1 cellular context compared by ENCODE assay signal in genomic region chr20:51306521-51307358, GRCh38.
TF ChIP-seq lines count a peak whose summit lies in the region.

No MANE protein-coding gene starts in this region.

TF ChIP-seq in HepG2, 621 proteins besides CTCF, POLR2A, EP300 and RAD21 (continued from another document and continues in another):
- no peak for TF ChIP-seq ZFP90 (CRISPR knock-in tag; IDR thresholded peaks at IDR 0.05; ENCODE audit: borderline replicate concordance)
- TF ChIP-seq GMEB1 (CRISPR knock-in tag; IDR thresholded peaks at IDR 0.05; ENCODE audit: borderline replicate concordance): no peak
- TF ChIP-seq PAXIP1 (CRISPR knock-in tag; conservative IDR thresholded peaks at IDR 0.05): no peak
- no peak for TF ChIP-seq POGK (CRISPR knock-in tag; conservative IDR thresholded peaks at IDR 0.05)
- TF ChIP-seq IKZF5 (CRISPR knock-in tag; IDR thresholded peaks at IDR 0.05): peak; percentile 83; the same call in 1 of the 2 replicates
- no peak; the same call in 1 of the 2 replicates for TF ChIP-seq ZHX1 (CRISPR knock-in tag; IDR thresholded peaks at IDR 0.05; ENCODE audit: low read depth)
- peak; percentile 76; the same call in 1 of the 2 replicates for TF ChIP-seq ZNF839 (CRISPR knock-in tag; IDR thresholded peaks at IDR 0.05; ENCODE audit: borderline replicate concordance)
- TF ChIP-seq NR1H2 (CRISPR knock-in tag; IDR thresholded peaks at IDR 0.05; ENCODE audit: borderline replicate concordance, low read depth): no peak
- TF ChIP-seq SP2 (CRISPR knock-in tag; IDR thresholded peaks at IDR 0.05): no peak
- TF ChIP-seq KDM6A (CRISPR knock-in tag; IDR thresholded peaks at IDR 0.05; ENCODE audit: low read depth): no peak
- TF ChIP-seq KLF15 (CRISPR knock-in tag; IDR thresholded peaks at IDR 0.05; ENCODE audit: borderline replicate concordance): no peak
- no peak for TF ChIP-seq PRPF4 (IDR thresholded peaks at IDR 0.05; ENCODE audit: low read depth, low read length, poor library complexity, severe bottlenecking)
- no peak for TF ChIP-seq ZFP62 (CRISPR knock-in tag; IDR thresholded peaks at IDR 0.05)
- TF ChIP-seq MED8 (CRISPR knock-in tag; IDR thresholded peaks at IDR 0.05; ENCODE audit: insufficient replicate concordance): no peak
- no peak for TF ChIP-seq DNMT3B (CRISPR knock-in tag; conservative IDR thresholded peaks at IDR 0.05)
- no peak for TF ChIP-seq ZNF720 (CRISPR knock-in tag; IDR thresholded peaks at IDR 0.05)
- TF ChIP-seq ATF7-NPFF (CRISPR knock-in tag; IDR thresholded peaks at IDR 0.05; ENCODE audit: low read depth): no peak
- no peak for TF ChIP-seq KMT2A (CRISPR knock-in tag; IDR thresholded peaks at IDR 0.05)
- no peak; the same call in 1 of the 2 replicates for TF ChIP-seq ETV6 (CRISPR knock-in tag; conservative IDR thresholded peaks at IDR 0.05)
- TF ChIP-seq NBN (conservative IDR thresholded peaks at IDR 0.05): no peak
- peak; percentile 16; the same call in 1 of the 2 replicates for TF ChIP-seq SRY (CRISPR knock-in tag; IDR thresholded peaks at IDR 0.05)
- 0 out of 2 replicates have a peak, but pooled peaks have one; percentile 52 for TF ChIP-seq ZC3H4 (CRISPR knock-in tag; IDR thresholded peaks at IDR 0.05; ENCODE audit: borderline replicate concordance)
- TF ChIP-seq ZSCAN30 (CRISPR knock-in tag; IDR thresholded peaks at IDR 0.05): no peak
- TF ChIP-seq ZNF263 (CRISPR knock-in tag; IDR thresholded peaks at IDR 0.05): peak; percentile 96
- TF ChIP-seq NONO (IDR thresholded peaks at IDR 0.05): no peak
- TF ChIP-seq NONO (CRISPR knock-in tag; conservative IDR thresholded peaks at IDR 0.05): no peak
- no peak for TF ChIP-seq PCBP1 (IDR thresholded peaks at IDR 0.05; ENCODE audit: borderline replicate concordance, low read depth, low read length)
- TF ChIP-seq DBP (CRISPR knock-in tag; IDR thresholded peaks at IDR 0.05; ENCODE audit: not compliant biosample characterization): no peak
- TF ChIP-seq TAF15 (IDR thresholded peaks at IDR 0.05; ENCODE audit: low read depth, low read length, poor library complexity, severe bottlenecking): no peak
- TF ChIP-seq MTERF4 (CRISPR knock-in tag; IDR thresholded peaks at IDR 0.05): peak; percentile 12; the same call in 1 of the 2 replicates
- no peak for TF ChIP-seq CHD2 (IDR thresholded peaks at IDR 0.05; ENCODE audit: low read depth, low read length)
- TF ChIP-seq ZBTB38 (CRISPR knock-in tag; IDR thresholded peaks at IDR 0.05): no peak
- no peak for TF ChIP-seq HNRNPH1 (optimal IDR thresholded peaks at IDR 0.05; ENCODE audit: low read depth, low read length)
- TF ChIP-seq SNAPC5 (CRISPR knock-in tag; IDR thresholded peaks at IDR 0.05; ENCODE audit: borderline replicate concordance): no peak
- no peak for TF ChIP-seq ARID3A (IDR thresholded peaks at IDR 0.05; ENCODE audit: low read depth, low read length)
- 0 out of 2 replicates have a peak, but pooled peaks have one; percentile 65 for TF ChIP-seq REPIN1 (CRISPR knock-in tag; IDR thresholded peaks at IDR 0.05; ENCODE audit: borderline replicate concordance, low read depth)
- TF ChIP-seq EED (CRISPR knock-in tag; IDR thresholded peaks at IDR 0.05): peak; percentile 94; the same call in 1 of the 2 replicates
- TF ChIP-seq ZNF891 (CRISPR knock-in tag; IDR thresholded peaks at IDR 0.05): peak; percentile 80; the same call in 1 of the 2 replicates
- TF ChIP-seq CSRNP1 (CRISPR knock-in tag; IDR thresholded peaks at IDR 0.05): no peak
- no peak for TF ChIP-seq KDM1A (CRISPR knock-in tag; IDR thresholded peaks at IDR 0.05)
- no peak for TF ChIP-seq RARG (CRISPR knock-in tag; IDR thresholded peaks at IDR 0.05; ENCODE audit: low read depth)
- no peak for TF ChIP-seq KMT2B (CRISPR knock-in tag; IDR thresholded peaks at IDR 0.05)
- peak; percentile 63; the same call in 1 of the 2 replicates for TF ChIP-seq HINFP (CRISPR knock-in tag; IDR thresholded peaks at IDR 0.05; ENCODE audit: low read depth)
- TF ChIP-seq KLF12 (CRISPR knock-in tag; IDR thresholded peaks at IDR 0.05; ENCODE audit: borderline replicate concordance): no peak
- no peak; the same call in 1 of the 2 replicates for TF ChIP-seq ARHGAP35 (CRISPR knock-in tag; IDR thresholded peaks at IDR 0.05; ENCODE audit: borderline replicate concordance)
- no peak for TF ChIP-seq ATAD3A (CRISPR knock-in tag; IDR thresholded peaks at IDR 0.05)
- no peak for TF ChIP-seq NFE2 (CRISPR knock-in tag; IDR thresholded peaks at IDR 0.05)
- TF ChIP-seq KLF13 (CRISPR knock-in tag; IDR thresholded peaks at IDR 0.05): peak; percentile 66; the same call in 1 of the 2 replicates
- peak; percentile 37; the same call in 1 of the 2 replicates for TF ChIP-seq NCOA2 (CRISPR knock-in tag; IDR thresholded peaks at IDR 0.05)
- no peak for TF ChIP-seq ZNF577 (CRISPR knock-in tag; IDR thresholded peaks at IDR 0.05; ENCODE audit: borderline replicate concordance, low read depth)
